ENCODE assay signal across 8 cellular contexts in the genomic region with DNA sequence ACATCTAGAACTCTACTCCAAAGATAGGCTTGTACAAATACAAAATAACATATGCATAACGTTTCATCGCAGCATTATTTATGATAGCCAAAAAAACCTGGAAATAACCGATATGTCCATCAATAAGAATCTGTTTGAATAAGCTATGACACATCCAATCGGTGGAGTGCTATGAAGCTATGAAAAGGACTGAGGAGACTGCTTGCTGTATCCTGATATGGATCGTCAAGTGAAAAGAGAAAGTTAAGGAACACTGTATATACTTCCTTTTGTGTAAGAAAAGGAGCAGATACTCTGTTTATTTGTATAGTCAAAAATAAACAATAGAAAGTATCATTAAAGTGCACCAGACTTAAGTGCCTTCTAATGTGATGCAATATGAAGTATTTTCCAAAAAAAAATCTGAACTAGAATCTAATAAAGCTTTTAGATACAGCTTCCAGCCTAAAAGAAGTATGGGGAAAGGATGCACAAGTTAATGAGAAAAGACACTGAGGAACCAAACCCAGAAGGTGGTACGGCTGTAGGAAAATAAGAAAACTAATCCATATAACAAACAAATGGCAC. TPM values are rescaled to one million over a fixed set of nuclear protein-coding genes. Genes with fewer than 3 reads are reported as not detected.
DNase-seq lines count a peak whose midpoint lies in the region; ATAC-seq lines count a peak whose summit lies in the region.

No MANE protein-coding gene starts in this region.

- no peaks in the 10 kb centered on the region for H3K36me3 Mint-ChIP-seq in naive thymus-derived CD8-positive, alpha-beta T cell

- no peak for ATAC-seq in naive thymus-derived CD8-positive, alpha-beta T cell
- no peak for ATAC-seq in HG02588 (IDR thresholded peaks at IDR 0.05; ENCODE audit: unreplicated experiment)
- no peak for ATAC-seq in HG02885 (IDR thresholded peaks at IDR 0.05; ENCODE audit: poor library complexity, unreplicated experiment)

- in situ Hi-C loops in ACHN (cut with HindIII; ENCODE audit: low pct_ligation_motif_present, low pct_unique_long_range_greater_than_20kb, low sequenced_read_pairs), result no loop called here

- peak; percentile 45 for DNase-seq in ACHN
- DNase-seq in naive thymus-derived CD8-positive, alpha-beta T cell, result no peak
- no peak for DNase-seq in kidney glomerular epithelial cell (lab: John Stamatoyannopoulos, UW)
- no peak for DNase-seq in NOMO-1 treated with dmso at 0.1 percent for 144 hours (lab: John Stamatoyannopoulos, UW; ENCODE audit: unreplicated experiment)

- H3K4me1 Mint-ChIP-seq in naive thymus-derived CD8-positive, alpha-beta T cell, result peaks cover 2 to 57% (median 43%) of the 10 kb centered on the region in 4 donors

- H3K9me3 ChIP-seq in HUES6 (ENCODE audit: control insufficient read depth, insufficient read depth, low read depth, low read length), result no peaks in the 10 kb centered on the region

- H3K4me3 ChIP-seq in HUES6 (ENCODE audit: low read depth, low read length), result peak overlapping the region; percentile 93

- no peaks in the 10 kb centered on the region for H3K27me3 Mint-ChIP-seq in naive thymus-derived CD8-positive, alpha-beta T cell

- H3K27ac ChIP-seq in HUES6 (ENCODE audit: low read depth, low read length), result no peak overlapping the region
- H3K27ac ChIP-seq in cingulate gyrus (ENCODE audit: low read depth, low read length), result peak overlapping the region; percentile 69

- peak overlapping the region; percentile 74 to 93 (median 88) for H3K4me3 Mint-ChIP-seq in naive thymus-derived CD8-positive, alpha-beta T cell

- no peaks in the 10 kb centered on the region for H3K9me3 Mint-ChIP-seq in naive thymus-derived CD8-positive, alpha-beta T cell

- H3K27ac Mint-ChIP-seq in naive thymus-derived CD8-positive, alpha-beta T cell, result peak overlapping the region; percentile 66 to 98 (median 92)

- H3K36me3 ChIP-seq in HUES6 (ENCODE audit: control insufficient read depth, insufficient read depth, low read length), result no peaks in the 10 kb centered on the region

- H3K27me3 ChIP-seq in HUES6 (ENCODE audit: control insufficient read depth, insufficient read depth, low read length), result peaks cover 19% of the 10 kb centered on the region

- H3K4me1 ChIP-seq in HUES6 (ENCODE audit: control insufficient read depth, insufficient read depth, low read length), result peaks cover 14% of the 10 kb centered on the region

- no peak overlapping the region for H3K9ac ChIP-seq in HUES6 (ENCODE audit: low read length)

- POLR2A ChIA-PET in naive thymus-derived CD8-positive, alpha-beta T cell (lab: Charles Lee), result interaction anchor here (0.8 to 2.7 kb wide), 10 partner anchors 58 to 170 kb away, joined by 3 to 19 read pairs (median 6); a partner anchor contains a TSS

RNA-seq across cellular contexts. Expression of a gene that starts 0.6 kb away (rescaled TPM):
- total RNA-seq in naive thymus-derived CD8-positive, alpha-beta T cell, result 10 to 100 TPM; 18.2 to 19.3 TPM
- polyA plus RNA-seq in naive thymus-derived CD8-positive, alpha-beta T cell, result 1 to 10 TPM; 2.6 to 9.0 (median 3.2) TPM

RNA-seq across cellular contexts. Expression of a gene that starts 4.3 kb away (rescaled TPM):
- total RNA-seq in naive thymus-derived CD8-positive, alpha-beta T cell, result 1 to 10 TPM; 1.9 to 2.0 TPM
- polyA plus RNA-seq in naive thymus-derived CD8-positive, alpha-beta T cell, result 1 to 10 TPM; 1.3 to 3.2 (median 1.6) TPM

RNA-seq across cellular contexts. Expression of a gene that starts 57.2 kb away (rescaled TPM):
- total RNA-seq in naive thymus-derived CD8-positive, alpha-beta T cell, result 1 to 10 TPM; 6.9 TPM
- polyA plus RNA-seq in naive thymus-derived CD8-positive, alpha-beta T cell, result 10 to 100 TPM; 10.1 to 16.7 (median 12.3) TPM
